Comparison of ENCODE assay signal across 8 cellular contexts in genomic region chr10:102449321-102450123, GRCh38. TPM values are rescaled to one million over a fixed set of nuclear protein-coding genes. Genes with fewer than 3 reads are reported as not detected.
DNase-seq lines count a peak whose midpoint lies in the region; ATAC-seq and TF ChIP-seq lines count a peak whose summit lies in the region.

No MANE protein-coding gene starts in this region.

- 8% methylated on average over 30 of the region's 30 CpGs for WGBS in prostate gland
- 9% methylated on average over 30 of the region's 30 CpGs for WGBS in urinary bladder

- TF ChIP-seq CTCF in prostate gland (IDR thresholded peaks at IDR 0.05), result no peak

- H3K4me3 ChIP-seq in prostate gland (peak overlapping the region; percentile 71 to 82), urinary bladder (ENCODE audit: low read depth, low read length) (peak overlapping the region; percentile 88)

- DNase-seq in CMK (ENCODE audit: low read depth) (peak; percentile 66), LoVo (ENCODE audit: low spot score) (peak; percentile 82), SHP77 treated with DMSO at 0.1 percent for 48 hours (lab: John Stamatoyannopoulos, UW) (peak; percentile 13), Right ventricle myocardium superior (peak; percentile 74), prostate gland (ENCODE audit: low spot score) (peak; percentile 89)
- peak; percentile 90 for DNase-seq in activated naive CD4-positive, alpha-beta T cell treated with Interleukin-2 at 50 U/mL for 16 hours

- peak; percentile 47 for ATAC-seq in GM21390 (IDR thresholded peaks at IDR 0.05; ENCODE audit: unreplicated experiment)
- peak; percentile 60 for ATAC-seq in Right ventricle myocardium superior (ENCODE audit: poor library complexity)

- TF ChIP-seq POLR2A in prostate gland (IDR thresholded peaks at IDR 0.05), result peak; percentile 14

- H3K9me3 ChIP-seq in prostate gland, result no peaks in the 10 kb centered on the region

- intact Hi-C loops in Right ventricle myocardium superior (cut with DNase I) (no loop called here), prostate gland (cut with DNase I) (no loop called here)

- H3K4me1 ChIP-seq in prostate gland (replicated peaks), result no peaks in the 10 kb centered on the region
- no peaks in the 10 kb centered on the region for H3K4me1 ChIP-seq in urinary bladder (ENCODE audit: insufficient read depth)

- no peaks in the 10 kb centered on the region for H3K36me3 ChIP-seq in prostate gland
- H3K36me3 ChIP-seq in urinary bladder (ENCODE audit: insufficient read depth), result no peaks in the 10 kb centered on the region

- H3K27ac ChIP-seq in prostate gland (peak overlapping the region; percentile 86 to 89), urinary bladder (ENCODE audit: low read depth) (peak overlapping the region; percentile 65)

- H3K27me3 ChIP-seq in prostate gland (replicated peaks; ENCODE audit: insufficient read depth), result no peaks in the 10 kb centered on the region

RNA-seq across cellular contexts. Expression of gene C10orf95, which starts 1.8 kb away (rescaled TPM):
- total RNA-seq in Right ventricle myocardium superior (not detected), prostate gland (1 to 10 TPM in 1 of 2 donors, under 1 TPM in 1; 0.85 to 3.7 TPM), urinary bladder (not detected)
- 0.11 TPM for polyA plus RNA-seq in urinary bladder

RNA-seq across cellular contexts. Expression of gene CUEDC2, which starts 17.1 kb away (rescaled TPM):
- total RNA-seq in Right ventricle myocardium superior, result 73.8 TPM
- total RNA-seq in prostate gland, result 10 to 100 TPM; 70.2 to 81.7 TPM
- 26.9 TPM for total RNA-seq in urinary bladder
- polyA plus RNA-seq in urinary bladder, result 77.9 TPM

RNA-seq across cellular contexts. Expression of gene FBXL15, which starts 28.9 kb away (rescaled TPM):
- total RNA-seq in Right ventricle myocardium superior (9.4 TPM), prostate gland (10 to 100 TPM; 22.2 to 36.3 TPM), urinary bladder (2.0 TPM)
- 36.6 TPM for polyA plus RNA-seq in urinary bladder

RNA-seq across cellular contexts. Expression of gene PSD, which starts 30.9 kb away (rescaled TPM):
- total RNA-seq in Right ventricle myocardium superior (0.89 TPM), prostate gland (10 to 100 TPM in 1 of 2 donors, 1 to 10 TPM in 1; 1.0 to 10.9 TPM), urinary bladder (38.4 TPM)
- polyA plus RNA-seq in urinary bladder, result 276 TPM

RNA-seq across cellular contexts. Expression of gene ACTR1A, which starts 53.0 kb away (rescaled TPM):
- total RNA-seq in Right ventricle myocardium superior (90.6 TPM), prostate gland (10 to 100 TPM; 75.6 to 95.9 TPM), urinary bladder (64.7 TPM)
- 111 TPM for polyA plus RNA-seq in urinary bladder

Comparison
In these comparisons a context has a peak if more than half of its experiments do, and no peak if none do; other contexts are left out.
1. Peak in every context shown above with its lines: DNase-seq, ATAC-seq, H3K4me3 ChIP-seq and H3K27ac ChIP-seq.
2. DNase-seq: peak in every context shown above with its lines; median percentile 90 in activated naive CD4-positive, alpha-beta T cell treated with Interleukin-2 at 50 U/mL for 16 hours; 89 in prostate gland; 82 in LoVo; 74 in Right ventricle myocardium superior; 66 in CMK; 13 in SHP77 treated with DMSO at 0.1 percent for 48 hours.